Comparison of ENCODE assay signal across 8 cellular contexts in genomic region chr4:87985097-87985886, GRCh38. TPM values are rescaled to one million over a fixed set of nuclear protein-coding genes. Genes with fewer than 3 reads are reported as not detected.
DNase-seq lines count a peak whose midpoint lies in the region; ATAC-seq and TF ChIP-seq lines count a peak whose summit lies in the region.

No MANE protein-coding gene starts in this region.

- no peaks in the 10 kb centered on the region for H3F3A ChIP-seq in MM.1S (ENCODE audit: insufficient read depth, low read length)

- H3K36me3 Mint-ChIP-seq in endodermal cell (ENCODE audit: low read depth): no peaks in the 10 kb centered on the region
- H3K36me3 Mint-ChIP-seq in memory B cell: no peaks in the 10 kb centered on the region

- H3K4me1 ChIP-seq in MM.1S (ENCODE audit: low read length) (no peaks in the 10 kb centered on the region), endodermal cell (ENCODE audit: control insufficient read depth, insufficient read depth, low read length) (no peaks in the 10 kb centered on the region)

- H3K9me3 ChIP-seq in MM.1S (replicated peaks; ENCODE audit: insufficient read depth, low read length): no peaks in the 10 kb centered on the region
- H3K9me3 ChIP-seq in endodermal cell (ENCODE audit: control insufficient read depth, low read length): no peaks in the 10 kb centered on the region

- TF ChIP-seq CTCF in MM.1S (IDR thresholded peaks at IDR 0.05; ENCODE audit: low read length) (peak; percentile 92), endodermal cell (conservative IDR thresholded peaks at IDR 0.05) (peak; percentile 70)

- no peak overlapping the region for H3K9ac ChIP-seq in MM.1S (ENCODE audit: low read length)
- H3K9ac ChIP-seq in endodermal cell (ENCODE audit: extremely low read depth, low read length, poor library complexity, severe bottlenecking): no peak overlapping the region

- H3K27me3 Mint-ChIP-seq in endodermal cell (ENCODE audit: insufficient read depth) (no peaks in the 10 kb centered on the region), memory B cell (peaks cover 9% of the 10 kb centered on the region)

- no peaks in the 10 kb centered on the region for H4K20me1 ChIP-seq in MM.1S (ENCODE audit: insufficient read depth, low read length)

- no peak overlapping the region for H3K4me3 ChIP-seq in MM.1S (ENCODE audit: low read length)
- no peak overlapping the region for H3K4me3 ChIP-seq in endodermal cell (ENCODE audit: low read length)

- DNase-seq in NCI-H2171 treated with DMSO at 0.1 percent for 48 hours (lab: John Stamatoyannopoulos, UW) (peak; percentile 14), NCI-H2171 (lab: John Stamatoyannopoulos, UW) (no peak), H4 (ENCODE audit: low spot score) (peak; percentile 78), MM.1S (peak; percentile 62), UCSD-AML1 (lab: John Stamatoyannopoulos, UW; ENCODE audit: unreplicated experiment) (peak; percentile 57), endodermal cell (peak; percentile 88), memory B cell (ENCODE audit: low spot score in 2 of 2) (no peak), ureter (ENCODE audit: low spot score) (peak; percentile 54)

- no peaks in the 10 kb centered on the region for H3K79me2 ChIP-seq in MM.1S (ENCODE audit: low read length)

- 0 to 24% methylated on average over 1 of the region's 1 CpG for WGBS in endodermal cell (ENCODE audit: insufficient coverage in 1 of 2, insufficient read length in 1 of 2), 2 experiments

- H3K9me3 Mint-ChIP-seq in endodermal cell (no peaks in the 10 kb centered on the region), memory B cell (no peaks in the 10 kb centered on the region)

- H3K4me1 Mint-ChIP-seq in endodermal cell (no peaks in the 10 kb centered on the region), memory B cell (no peaks in the 10 kb centered on the region)

- no peak overlapping the region for H3K4me2 ChIP-seq in MM.1S (ENCODE audit: low read depth, low read length)

- H3K27me3 ChIP-seq in MM.1S (replicated peaks; ENCODE audit: insufficient read depth, low read length) (no peaks in the 10 kb centered on the region), endodermal cell (ENCODE audit: control insufficient read depth, insufficient read depth, low read length, poor library complexity, severe bottlenecking) (no peaks in the 10 kb centered on the region)

- H3K27ac ChIP-seq in MM.1S (ENCODE audit: low read length) (no peak overlapping the region), endodermal cell (ENCODE audit: low read depth, low read length) (no peak overlapping the region)

- no peak overlapping the region for H3K4me3 Mint-ChIP-seq in endodermal cell
- H3K4me3 Mint-ChIP-seq in memory B cell: no peak overlapping the region

- ATAC-seq in memory B cell (ENCODE audit: low read depth): peak; percentile 69

- no peaks in the 10 kb centered on the region for H3K9me2 ChIP-seq in MM.1S (replicated peaks; ENCODE audit: insufficient read depth, low read length)

- H3K27ac Mint-ChIP-seq in endodermal cell: no peak overlapping the region
- H3K27ac Mint-ChIP-seq in memory B cell: no peak overlapping the region

- H3K36me3 ChIP-seq in MM.1S (replicated peaks; ENCODE audit: insufficient read depth, low read length): no peaks in the 10 kb centered on the region
- no peaks in the 10 kb centered on the region for H3K36me3 ChIP-seq in endodermal cell (ENCODE audit: control insufficient read depth, insufficient read depth, low read length)

- H2AFZ ChIP-seq in MM.1S (ENCODE audit: low read length): no peak overlapping the region

RNA-seq across cellular contexts. Expression of gene SPP1, which starts 9.8 kb away (rescaled TPM):
- 197 and 219 TPM in 2 replicates for total RNA-seq in H4 (2014; rRNA removed; shearing (Covaris generic))
- total RNA-seq in endodermal cell (1 to 10 TPM in 1 of 2 donors, under 1 TPM in 1; 0.31 to 8.8 TPM), ureter (11.3 TPM)
- 17.8 TPM for polyA plus RNA-seq in endodermal cell (2013, experiment 1 of 2)
- polyA plus RNA-seq in endodermal cell (2013, experiment 2 of 2): 27.3 TPM

RNA-seq across cellular contexts. Expression of gene PKD2, which starts 22.1 kb away (rescaled TPM):
- total RNA-seq in H4 (2014; rRNA removed; shearing (Covaris generic)): 18.8 and 22.3 TPM in 2 replicates
- total RNA-seq in endodermal cell (10 to 100 TPM; 31.4 to 34.2 TPM), ureter (37.0 TPM)
- 20.2 TPM for polyA plus RNA-seq in endodermal cell (2013, experiment 1 of 2)
- 19.8 TPM for polyA plus RNA-seq in endodermal cell (2013, experiment 2 of 2)

Comparison
In these comparisons a context has a peak if more than half of its experiments do, and no peak if none do; other contexts are left out.
1. DNase-seq: peak in NCI-H2171 treated with DMSO at 0.1 percent for 48 hours (single experiment), H4 (single experiment), MM.1S (single experiment), UCSD-AML1 (single experiment), endodermal cell (single experiment) and ureter (single experiment); none in NCI-H2171 (single experiment) and memory B cell (0 of 2).
2. RNA of gene SPP1, which starts 9.8 kb away (total RNA-seq): 197 to 219 TPM in H4; 11.3 TPM in ureter (single experiment) and 0.31 to 8.8 TPM in endodermal cell; every median in the first group is over 10 times any median in the second.